1 cellular context compared by ENCODE assay signal in the genomic region with DNA sequence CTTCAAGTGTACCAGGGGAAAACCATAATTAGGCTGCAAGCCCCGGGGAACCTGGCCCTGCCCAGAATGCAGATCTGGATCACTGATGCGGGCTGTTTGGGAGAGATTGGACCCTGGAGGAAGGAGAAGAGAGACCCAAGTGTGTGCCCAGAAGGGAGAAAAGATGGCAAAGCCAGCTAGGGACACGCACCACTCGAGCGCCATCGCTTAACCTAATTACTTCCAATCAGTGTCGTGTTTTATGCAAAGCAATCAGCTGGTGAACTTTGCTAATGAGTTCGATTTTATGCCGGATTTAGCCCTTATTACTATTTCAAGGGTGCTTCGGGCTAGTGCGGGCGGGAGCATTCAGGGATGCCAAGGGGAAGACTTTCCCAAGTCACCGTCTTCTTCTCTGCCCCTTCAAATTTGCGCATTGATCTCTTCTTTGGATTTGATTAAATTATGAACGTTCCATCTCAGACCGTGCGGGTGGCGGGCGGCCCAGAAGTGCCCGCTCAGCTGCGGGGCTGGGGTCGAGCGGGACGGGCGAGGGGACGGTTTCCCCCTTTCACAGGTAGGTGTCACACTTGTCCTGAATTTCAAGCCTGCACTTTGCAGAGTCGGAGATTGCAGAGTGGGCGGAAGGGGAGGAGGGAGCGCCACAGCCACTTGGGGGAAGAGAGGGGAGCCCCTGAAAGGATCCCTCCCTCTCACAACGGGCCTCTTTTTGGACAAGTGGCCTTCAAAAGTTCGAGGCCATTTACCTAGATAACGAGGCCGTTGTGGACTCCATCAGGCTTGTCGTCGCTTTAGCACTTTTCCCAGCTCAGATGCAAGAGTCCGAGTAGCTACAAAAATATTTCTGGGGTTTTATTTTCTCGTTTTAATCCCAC.
TF ChIP-seq lines count a peak whose summit lies in the region.

No MANE protein-coding gene starts in this region.

TF ChIP-seq in WTC11, 78 proteins besides CTCF, POLR2A, EP300 and RAD21 (continued from another document):
- TF ChIP-seq, protein P1, sequence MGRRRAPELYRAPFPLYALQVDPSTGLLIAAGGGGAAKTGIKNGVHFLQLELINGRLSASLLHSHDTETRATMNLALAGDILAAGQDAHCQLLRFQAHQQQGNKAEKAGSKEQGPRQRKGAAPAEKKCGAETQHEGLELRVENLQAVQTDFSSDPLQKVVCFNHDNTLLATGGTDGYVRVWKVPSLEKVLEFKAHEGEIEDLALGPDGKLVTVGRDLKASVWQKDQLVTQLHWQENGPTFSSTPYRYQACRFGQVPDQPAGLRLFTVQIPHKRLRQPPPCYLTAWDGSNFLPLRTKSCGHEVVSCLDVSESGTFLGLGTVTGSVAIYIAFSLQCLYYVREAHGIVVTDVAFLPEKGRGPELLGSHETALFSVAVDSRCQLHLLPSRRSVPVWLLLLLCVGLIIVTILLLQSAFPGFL (CRISPR knock-in tag; IDR thresholded peaks at IDR 0.05; ENCODE audit: borderline replicate concordance): no peak
- TF ChIP-seq, protein P2, sequence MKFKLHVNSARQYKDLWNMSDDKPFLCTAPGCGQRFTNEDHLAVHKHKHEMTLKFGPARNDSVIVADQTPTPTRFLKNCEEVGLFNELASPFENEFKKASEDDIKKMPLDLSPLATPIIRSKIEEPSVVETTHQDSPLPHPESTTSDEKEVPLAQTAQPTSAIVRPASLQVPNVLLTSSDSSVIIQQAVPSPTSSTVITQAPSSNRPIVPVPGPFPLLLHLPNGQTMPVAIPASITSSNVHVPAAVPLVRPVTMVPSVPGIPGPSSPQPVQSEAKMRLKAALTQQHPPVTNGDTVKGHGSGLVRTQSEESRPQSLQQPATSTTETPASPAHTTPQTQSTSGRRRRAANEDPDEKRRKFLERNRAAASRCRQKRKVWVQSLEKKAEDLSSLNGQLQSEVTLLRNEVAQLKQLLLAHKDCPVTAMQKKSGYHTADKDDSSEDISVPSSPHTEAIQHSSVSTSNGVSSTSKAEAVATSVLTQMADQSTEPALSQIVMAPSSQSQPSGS (CRISPR knock-in tag; IDR thresholded peaks at IDR 0.05; ENCODE audit: borderline replicate concordance, low read depth): no peak
- TF ChIP-seq ETV6 (CRISPR knock-in tag; IDR thresholded peaks at IDR 0.05): no peak
- no peak for TF ChIP-seq ZNF396 (CRISPR knock-in tag; IDR thresholded peaks at IDR 0.05; ENCODE audit: borderline replicate concordance)
- TF ChIP-seq, protein P3, sequence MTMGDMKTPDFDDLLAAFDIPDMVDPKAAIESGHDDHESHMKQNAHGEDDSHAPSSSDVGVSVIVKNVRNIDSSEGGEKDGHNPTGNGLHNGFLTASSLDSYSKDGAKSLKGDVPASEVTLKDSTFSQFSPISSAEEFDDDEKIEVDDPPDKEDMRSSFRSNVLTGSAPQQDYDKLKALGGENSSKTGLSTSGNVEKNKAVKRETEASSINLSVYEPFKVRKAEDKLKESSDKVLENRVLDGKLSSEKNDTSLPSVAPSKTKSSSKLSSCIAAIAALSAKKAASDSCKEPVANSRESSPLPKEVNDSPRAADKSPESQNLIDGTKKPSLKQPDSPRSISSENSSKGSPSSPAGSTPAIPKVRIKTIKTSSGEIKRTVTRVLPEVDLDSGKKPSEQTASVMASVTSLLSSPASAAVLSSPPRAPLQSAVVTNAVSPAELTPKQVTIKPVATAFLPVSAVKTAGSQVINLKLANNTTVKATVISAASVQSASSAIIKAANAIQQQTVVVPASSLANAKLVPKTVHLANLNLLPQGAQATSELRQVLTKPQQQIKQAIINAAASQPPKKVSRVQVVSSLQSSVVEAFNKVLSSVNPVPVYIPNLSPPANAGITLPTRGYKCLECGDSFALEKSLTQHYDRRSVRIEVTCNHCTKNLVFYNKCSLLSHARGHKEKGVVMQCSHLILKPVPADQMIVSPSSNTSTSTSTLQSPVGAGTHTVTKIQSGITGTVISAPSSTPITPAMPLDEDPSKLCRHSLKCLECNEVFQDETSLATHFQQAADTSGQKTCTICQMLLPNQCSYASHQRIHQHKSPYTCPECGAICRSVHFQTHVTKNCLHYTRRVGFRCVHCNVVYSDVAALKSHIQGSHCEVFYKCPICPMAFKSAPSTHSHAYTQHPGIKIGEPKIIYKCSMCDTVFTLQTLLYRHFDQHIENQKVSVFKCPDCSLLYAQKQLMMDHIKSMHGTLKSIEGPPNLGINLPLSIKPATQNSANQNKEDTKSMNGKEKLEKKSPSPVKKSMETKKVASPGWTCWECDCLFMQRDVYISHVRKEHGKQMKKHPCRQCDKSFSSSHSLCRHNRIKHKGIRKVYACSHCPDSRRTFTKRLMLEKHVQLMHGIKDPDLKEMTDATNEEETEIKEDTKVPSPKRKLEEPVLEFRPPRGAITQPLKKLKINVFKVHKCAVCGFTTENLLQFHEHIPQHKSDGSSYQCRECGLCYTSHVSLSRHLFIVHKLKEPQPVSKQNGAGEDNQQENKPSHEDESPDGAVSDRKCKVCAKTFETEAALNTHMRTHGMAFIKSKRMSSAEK (CRISPR knock-in tag; IDR thresholded peaks at IDR 0.05; ENCODE audit: borderline replicate concordance): no peak
- TF ChIP-seq, protein P4, sequence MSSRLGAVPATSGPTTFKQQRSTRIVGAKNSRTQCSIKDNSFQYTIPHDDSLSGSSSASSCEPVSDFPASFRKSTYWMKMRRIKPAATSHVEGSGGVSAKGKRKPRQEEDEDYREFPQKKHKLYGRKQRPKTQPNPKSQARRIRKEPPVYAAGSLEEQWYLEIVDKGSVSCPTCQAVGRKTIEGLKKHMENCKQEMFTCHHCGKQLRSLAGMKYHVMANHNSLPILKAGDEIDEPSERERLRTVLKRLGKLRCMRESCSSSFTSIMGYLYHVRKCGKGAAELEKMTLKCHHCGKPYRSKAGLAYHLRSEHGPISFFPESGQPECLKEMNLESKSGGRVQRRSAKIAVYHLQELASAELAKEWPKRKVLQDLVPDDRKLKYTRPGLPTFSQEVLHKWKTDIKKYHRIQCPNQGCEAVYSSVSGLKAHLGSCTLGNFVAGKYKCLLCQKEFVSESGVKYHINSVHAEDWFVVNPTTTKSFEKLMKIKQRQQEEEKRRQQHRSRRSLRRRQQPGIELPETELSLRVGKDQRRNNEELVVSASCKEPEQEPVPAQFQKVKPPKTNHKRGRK (CRISPR knock-in tag; IDR thresholded peaks at IDR 0.05; ENCODE audit: borderline replicate concordance): no peak
- TF ChIP-seq SP1 (CRISPR knock-in tag; conservative IDR thresholded peaks at IDR 0.05): no peak
- no peak for TF ChIP-seq ZNF232 (CRISPR knock-in tag; IDR thresholded peaks at IDR 0.05)
- TF ChIP-seq GABPB1 (CRISPR knock-in tag; IDR thresholded peaks at IDR 0.05): no peak
- TF ChIP-seq CREM (CRISPR knock-in tag; IDR thresholded peaks at IDR 0.05): no peak
